In genomic region chr18:44579745-44580144, GRCh38 we compare ENCODE assay signal across 14 cellular contexts.
DNase-seq lines count a peak whose midpoint lies in the region; ATAC-seq, FAIRE-seq and TF ChIP-seq lines count a peak whose summit lies in the region.
"Had no signal": no experiment of that assay in that cellular context is flagged by ENCODE, and none has a peak within 500 bp of the region (broad histone marks: within the 10 kb centered on the region; RNA-seq: fewer than 3 reads in every experiment).

No MANE protein-coding gene starts in this region.

- TF ChIP-seq CTCF in IMR-90 (conservative IDR thresholded peaks at IDR 0.05; ENCODE audit: low read depth, low read length) (no peak), bronchial epithelial cell (IDR thresholded peaks at IDR 0.05; ENCODE audit: insufficient read depth, low read length, severe bottlenecking) (no peak), osteoblast (IDR thresholded peaks at IDR 0.05; ENCODE audit: extremely low read depth, low read depth, low read length) (no peak)

- no peaks in the 10 kb centered on the region for H3K79me1 ChIP-seq in IMR-90 (ENCODE audit: low read depth in 1 of 2, low read length in 2 of 2)

- H4K20me1 ChIP-seq in IMR-90 (ENCODE audit: insufficient read depth, low read length) = no peaks in the 10 kb centered on the region
- H4K20me1 ChIP-seq in osteoblast (ENCODE audit: insufficient read depth, low read length) = no peaks in the 10 kb centered on the region

- no peak overlapping the region; the same call in 1 of the 2 replicates for H3K14ac ChIP-seq in IMR-90 (replicated peaks; ENCODE audit: low read depth, low read length)

- H3K56ac ChIP-seq in IMR-90 (ENCODE audit: extremely low read depth, insufficient read depth, low read length) = no peak overlapping the region

- no peak overlapping the region for H3K27ac Mint-ChIP-seq in activated CD8-positive, alpha-beta memory T cell treated with anti-CD3 and anti-CD28 coated beads, Interleukin-2, amount 10 ng/mL, durations not matched to agents 7 days and 5 days
- H3K27ac Mint-ChIP-seq in activated naive CD4-positive, alpha-beta T cell treated with anti-CD3 and anti-CD28 coated beads, Interleukin-2, amount 10 ng/mL, durations not matched to agents 7 days and 5 days = no peak overlapping the region
- H3K27ac Mint-ChIP-seq: CD14-positive monocyte had no signal

- no peak for TF ChIP-seq RAD21 in IMR-90 (IDR thresholded peaks at IDR 0.05; ENCODE audit: low read length)

- H3K23ac ChIP-seq in IMR-90 (ENCODE audit: low read depth, low read length) = no peak overlapping the region

- H3K4ac ChIP-seq in IMR-90 (ENCODE audit: low read depth, low read length) = peak overlapping the region; percentile 76

- CTCF ChIA-PET in IMR-90 (lab: Yijun Ruan, JAX) = no interaction called here
- CTCF ChIA-PET in activated CD8-positive, alpha-beta memory T cell treated with anti-CD3 and anti-CD28 coated beads, Interleukin-2, amount 10 ng/mL, durations not matched to agents 7 days and 5 days (lab: Charles Lee) = interaction anchor here (0.7 to 1.3 kb wide), 2 partner anchors 75 to 632 kb away, joined by 3 read pairs; no protein-coding TSS in a partner anchor
- CTCF ChIA-PET in activated naive CD4-positive, alpha-beta T cell treated with anti-CD3 and anti-CD28 coated beads, Interleukin-2, amount 10 ng/mL, durations not matched to agents 7 days and 5 days (lab: Charles Lee) = interaction anchor here (1.3 to 2.6 kb wide), 2 partner anchors 9 to 633 kb away, joined by 5 to 7 read pairs; no protein-coding TSS in a partner anchor

- in situ Hi-C loops in IMR-90 (cut with MboI; ENCODE audit: low sequenced_read_pairs) = no loop called here

- intact Hi-C loops in IMR-90 (cut with micrococcal nuclease) = no loop called here

- H3K27me3 ChIP-seq in ACC112 (ENCODE audit: insufficient read depth, low read length) (no peaks in the 10 kb centered on the region), IMR-90 (ENCODE audit: control insufficient read depth, insufficient read depth, low read length) (no peaks in the 10 kb centered on the region), bronchial epithelial cell (ENCODE audit: control insufficient read depth, insufficient read depth, low read length) (no peaks in the 10 kb centered on the region), osteoblast (ENCODE audit: insufficient read depth, low read length) (no peaks in the 10 kb centered on the region)
- H3K27me3 ChIP-seq: MG63 had no signal

- H3K4me1 Mint-ChIP-seq in activated CD8-positive, alpha-beta memory T cell treated with anti-CD3 and anti-CD28 coated beads, Interleukin-2, amount 10 ng/mL, durations not matched to agents 7 days and 5 days = peaks cover 4% of the 10 kb centered on the region
- H3K4me1 Mint-ChIP-seq in activated naive CD4-positive, alpha-beta T cell treated with anti-CD3 and anti-CD28 coated beads, Interleukin-2, amount 10 ng/mL, durations not matched to agents 7 days and 5 days = no peaks in the 10 kb centered on the region

- FAIRE-seq in bronchial epithelial cell (lab: Jason Lieb, UNC) = no peak

- H3K4me3 ChIP-seq in ACC112 (ENCODE audit: low read depth, low read length) (peak overlapping the region; percentile 12; the same call in 1 of the 2 replicates), IMR-90 (ENCODE audit: insufficient read depth, low read depth, low read length) (no peak overlapping the region), bronchial epithelial cell (ENCODE audit: low read depth, low read length) (no peak overlapping the region), osteoblast (ENCODE audit: insufficient read depth, low read length) (peak overlapping the region; percentile 11)
- H3K4me3 ChIP-seq: MG63, SK-N-MC had no signal

- TF ChIP-seq POLR2A in IMR-90 (IDR thresholded peaks at IDR 0.05; ENCODE audit: low read depth, low read length) = no peak

- no peak overlapping the region for H2AK9ac ChIP-seq in IMR-90 (replicated peaks; ENCODE audit: low read depth, low read length, poor library complexity)

- no TSS peak for BruUV-seq in IMR-90 (replicated peaks; lab: Mats Ljungman, UMichigan)

- peak overlapping the region; percentile 23 to 47; a peak in 2 of 4 replicates for H4K8ac ChIP-seq in IMR-90 (ENCODE audit: low read depth in 2 of 2, low read length in 2 of 2)

- H2BK20ac ChIP-seq in IMR-90 (ENCODE audit: low read depth, low read length) = peak overlapping the region; percentile 90

- H2AK5ac ChIP-seq in IMR-90 (ENCODE audit: low read depth, low read length) = no peak overlapping the region

- H2AFZ ChIP-seq in ACC112 (ENCODE audit: low read length, unreplicated experiment) (peak overlapping the region; percentile 53), IMR-90 (replicated peaks; ENCODE audit: low read length, poor library complexity) (peak overlapping the region; percentile 46), osteoblast (ENCODE audit: low read length) (peak overlapping the region; percentile 64)

- H3K4me1 ChIP-seq in ACC112 (ENCODE audit: control insufficient read depth, insufficient read depth, low read length, unreplicated experiment) (peaks cover 12% of the 10 kb centered on the region), IMR-90 (ENCODE audit: control insufficient read depth, insufficient read depth, low read length) (peaks cover 2% of the 10 kb centered on the region; the same call in 1 of the 2 replicates), osteoblast (ENCODE audit: insufficient read depth, low read length) (peaks cover 16% of the 10 kb centered on the region)

- H2BK15ac ChIP-seq in IMR-90 (ENCODE audit: low read depth, low read length) = no peak overlapping the region

- POLR2A ChIA-PET in IMR-90 (lab: Charles Lee; ENCODE audit: unreplicated experiment) = no interaction called here

- peak overlapping the region; percentile 77 for H4K91ac ChIP-seq in IMR-90 (ENCODE audit: insufficient read depth, low read depth, low read length)

- H3K79me2 ChIP-seq in ACC112 (ENCODE audit: control insufficient read depth, insufficient read depth, low read length, unreplicated experiment) (no peaks in the 10 kb centered on the region), osteoblast (ENCODE audit: insufficient read depth, low read length) (no peaks in the 10 kb centered on the region)

- WGBS in IMR-90 (ENCODE audit: extremely low coverage in 2 of 2, insufficient read length in 1 of 2), 2 experiments = no CpG with 5 or more reads among the region's 7 CpGs

- H3K27ac ChIP-seq in ACC112 (ENCODE audit: low read depth, low read length) = peak overlapping the region; percentile 58
- no peak overlapping the region for H3K27ac ChIP-seq in IMR-90 (ENCODE audit: insufficient read depth, low read length)
- H3K27ac ChIP-seq in osteoblast (ENCODE audit: low read depth, low read length) = peak overlapping the region; percentile 85
- H3K27ac ChIP-seq: SK-N-MC had no signal

- H3K18ac ChIP-seq in IMR-90 (ENCODE audit: low read depth, low read length) = peak overlapping the region; percentile 27; the same call in 1 of the 2 replicates

- H3K36me3 Mint-ChIP-seq in activated CD8-positive, alpha-beta memory T cell treated with anti-CD3 and anti-CD28 coated beads, Interleukin-2, amount 10 ng/mL, durations not matched to agents 7 days and 5 days = no peaks in the 10 kb centered on the region
- H3K36me3 Mint-ChIP-seq in activated naive CD4-positive, alpha-beta T cell treated with anti-CD3 and anti-CD28 coated beads, Interleukin-2, amount 10 ng/mL, durations not matched to agents 7 days and 5 days = no peaks in the 10 kb centered on the region
- H3K36me3 Mint-ChIP-seq: CD14-positive monocyte had no signal

- H3K9ac ChIP-seq in IMR-90 (ENCODE audit: low read depth, low read length) = no peak overlapping the region

- H3K4me2 ChIP-seq in IMR-90 (ENCODE audit: low read depth, low read length) = no peak overlapping the region; the same call in 1 of the 2 replicates
- peak overlapping the region; percentile 79 for H3K4me2 ChIP-seq in osteoblast (ENCODE audit: insufficient read depth, low read length)

- no peak overlapping the region for H3K4me3 Mint-ChIP-seq in activated CD8-positive, alpha-beta memory T cell treated with anti-CD3 and anti-CD28 coated beads, Interleukin-2, amount 10 ng/mL, durations not matched to agents 7 days and 5 days
- no peak overlapping the region for H3K4me3 Mint-ChIP-seq in activated naive CD4-positive, alpha-beta T cell treated with anti-CD3 and anti-CD28 coated beads, Interleukin-2, amount 10 ng/mL, durations not matched to agents 7 days and 5 days
- H3K4me3 Mint-ChIP-seq: CD14-positive monocyte had no signal

- peaks cover 5% of the 10 kb centered on the region for H3K9me1 ChIP-seq in IMR-90 (ENCODE audit: insufficient read depth, low read length)

- dilution Hi-C loops in IMR-90 (cut with HindIII; ENCODE audit: low sequenced_read_pairs, unreplicated experiment) = no loop called here

- H4K5ac ChIP-seq in IMR-90 (ENCODE audit: low read depth, low read length) = no peak overlapping the region

- H3K9me3 Mint-ChIP-seq in activated CD8-positive, alpha-beta memory T cell treated with anti-CD3 and anti-CD28 coated beads, Interleukin-2, amount 10 ng/mL, durations not matched to agents 7 days and 5 days (ENCODE audit: low read depth) = no peaks in the 10 kb centered on the region
- no peaks in the 10 kb centered on the region for H3K9me3 Mint-ChIP-seq in activated naive CD4-positive, alpha-beta T cell treated with anti-CD3 and anti-CD28 coated beads, Interleukin-2, amount 10 ng/mL, durations not matched to agents 7 days and 5 days

- H3K27me3 Mint-ChIP-seq in activated CD8-positive, alpha-beta memory T cell treated with anti-CD3 and anti-CD28 coated beads, Interleukin-2, amount 10 ng/mL, durations not matched to agents 7 days and 5 days = peaks cover 7% of the 10 kb centered on the region
- peaks cover 5% of the 10 kb centered on the region for H3K27me3 Mint-ChIP-seq in activated naive CD4-positive, alpha-beta T cell treated with anti-CD3 and anti-CD28 coated beads, Interleukin-2, amount 10 ng/mL, durations not matched to agents 7 days and 5 days

- peak overlapping the region; percentile 5 for H2BK5ac ChIP-seq in IMR-90 (ENCODE audit: low read depth, low read length, poor library complexity, severe bottlenecking)

- no peak for DNase-seq in IMR-90
- peak; percentile 16 for DNase-seq in bronchial epithelial cell (ENCODE audit: low read depth)
- DNase-seq in osteoblast (ENCODE audit: insufficient read length, low spot score, missing footprints) = peak; percentile 47
- no peak for DNase-seq in H4 (ENCODE audit: low spot score)
- DNase-seq in activated CD8-positive, alpha-beta memory T cell treated with anti-CD3 and anti-CD28 coated beads, Interleukin-2, amount 10 ng/mL, durations not matched to agents 7 days and 5 days = no peak
- no peak for DNase-seq in activated naive CD4-positive, alpha-beta T cell treated with anti-CD3 and anti-CD28 coated beads, Interleukin-2, amount 10 ng/mL, durations not matched to agents 7 days and 5 days
- DNase-seq: GOT3, NCI-H187 treated with DMSO at 0.1 percent for 48 hours had no signal

- H3K36me3 ChIP-seq in ACC112 (ENCODE audit: insufficient read depth, low read length) (no peaks in the 10 kb centered on the region), IMR-90 (ENCODE audit: control insufficient read depth, insufficient read depth, low read length) (no peaks in the 10 kb centered on the region), bronchial epithelial cell (ENCODE audit: control insufficient read depth, insufficient read depth, low read length) (no peaks in the 10 kb centered on the region), osteoblast (ENCODE audit: insufficient read depth, low read length) (no peaks in the 10 kb centered on the region)
- H3K36me3 ChIP-seq: MG63 had no signal

- no peaks in the 10 kb centered on the region for H3K9me3 ChIP-seq in IMR-90 (ENCODE audit: control insufficient read depth, insufficient read depth, low read length)
- no peaks in the 10 kb centered on the region for H3K9me3 ChIP-seq in osteoblast (ENCODE audit: low read depth, low read length)
- H3K9me3 ChIP-seq: MG63 had no signal

- ATAC-seq in IMR-90 (ENCODE audit: low read depth) (no peak), HG02852 (IDR thresholded peaks at IDR 0.05; ENCODE audit: unreplicated experiment) (no peak)
- ATAC-seq in activated CD8-positive, alpha-beta memory T cell treated with anti-CD3 and anti-CD28 coated beads, Interleukin-2, amount 10 ng/mL, durations not matched to agents 7 days and 5 days = no peak
- ATAC-seq: Panc1 had no signal

- H2BK120ac ChIP-seq in IMR-90 (ENCODE audit: low read depth, low read length) = peak overlapping the region; percentile 82

Comparison
In these comparisons a context has a peak if more than half of its experiments do, and no peak if none do; other contexts are left out.
1. H3K4me3 ChIP-seq: peak in ACC112 (single experiment) and osteoblast (single experiment); none in IMR-90 (single experiment) and bronchial epithelial cell (single experiment).
2. DNase-seq: peak in bronchial epithelial cell (single experiment) and osteoblast (single experiment); none in IMR-90 (single experiment), H4 (single experiment), activated CD8-positive, alpha-beta memory T cell treated with anti-CD3 and anti-CD28 coated beads, Interleukin-2, amount 10 ng/mL, durations not matched to agents 7 days and 5 days (single experiment) and activated naive CD4-positive, alpha-beta T cell treated with anti-CD3 and anti-CD28 coated beads, Interleukin-2, amount 10 ng/mL, durations not matched to agents 7 days and 5 days (single experiment).
3. Peak in every context shown above with its lines, with median percentiles within 50 percentile points of each other: H2AFZ ChIP-seq.